8 cellular contexts compared by ENCODE assay signal in genomic region chr3:143674100-143674968, GRCh38.
DNase-seq lines count a peak whose midpoint lies in the region; ATAC-seq and TF ChIP-seq lines count a peak whose summit lies in the region.

No MANE protein-coding gene starts in this region.

- H3K36me3 ChIP-seq in BLaER1 = no peaks in the 10 kb centered on the region
- no peaks in the 10 kb centered on the region for H3K36me3 ChIP-seq in colonic mucosa
- no peaks in the 10 kb centered on the region for H3K36me3 ChIP-seq in liver (ENCODE audit: control insufficient read depth in 4 of 4, insufficient read depth in 3 of 4, low read depth in 1 of 4, low read length in 3 of 4)

- DNase-seq in NCI-H345 (lab: John Stamatoyannopoulos, UW) = peak; percentile 62
- DNase-seq in activated CD4-positive, alpha-beta T cell treated with anti-CD3 and anti-CD28 coated beads for 4 hours = peak; percentile 59 to 80
- DNase-seq in colonic mucosa = peak; percentile 84
- peak; percentile 57 to 73 (median 68) for DNase-seq in stimulated activated CD4-positive, alpha-beta T cell treated with anti-CD3 and anti-CD28 coated beads, TNF-alpha, amount 100 ng/mL, for 24 hours (ENCODE audit: low read depth in 3 of 3)

- H4K20me1 ChIP-seq in BLaER1 = no peaks in the 10 kb centered on the region

- H3K9me3 ChIP-seq in BLaER1 (no peaks in the 10 kb centered on the region), colonic mucosa (no peaks in the 10 kb centered on the region), liver (ENCODE audit: control insufficient read depth in 4 of 4, low read length in 3 of 4) (no peaks in the 10 kb centered on the region)

- ATAC-seq in GM19043 (IDR thresholded peaks at IDR 0.05; ENCODE audit: low read depth, unreplicated experiment) (peak; percentile 59), HG03280 (IDR thresholded peaks at IDR 0.05; ENCODE audit: unreplicated experiment) (peak; percentile 67)

- H3K27ac ChIP-seq in BLaER1 = no peak overlapping the region
- no peak overlapping the region for H3K27ac ChIP-seq in colonic mucosa
- no peak overlapping the region for H3K27ac ChIP-seq in liver (ENCODE audit: low read depth in 1 of 2, low read length in 2 of 2)

- no peak overlapping the region for H3K4me3 ChIP-seq in BLaER1
- H3K4me3 ChIP-seq in colonic mucosa = no peak overlapping the region
- no peak overlapping the region for H3K4me3 ChIP-seq in liver (ENCODE audit: low read depth in 1 of 3, low read length in 3 of 3)

- peak; percentile 97 for TF ChIP-seq RAD21 in liver (IDR thresholded peaks at IDR 0.05)

- TF ChIP-seq CTCF in colonic mucosa (IDR thresholded peaks at IDR 0.05) = peak; percentile 93
- peak; percentile 91 for TF ChIP-seq CTCF in liver (IDR thresholded peaks at IDR 0.05; ENCODE audit: low read depth, low read length, missing input control)

- H3K9ac ChIP-seq in BLaER1 = no peak overlapping the region
- H3K9ac ChIP-seq in colonic mucosa (ENCODE audit: low read depth in 2 of 2, low read length in 2 of 2) = no peak overlapping the region
- no peak overlapping the region for H3K9ac ChIP-seq in liver (ENCODE audit: low read depth in 1 of 2, low read length in 2 of 2)

- 31% methylated on average over 10 of the region's 10 CpGs for WGBS in liver

- peaks cover 25% of the 10 kb centered on the region for H3K4me1 ChIP-seq in BLaER1
- H3K4me1 ChIP-seq in colonic mucosa = no peaks in the 10 kb centered on the region
- peaks cover 0 to 27% (median 16%) of the 10 kb centered on the region in 4 donors for H3K4me1 ChIP-seq in liver (ENCODE audit: control insufficient read depth in 4 of 4, insufficient read depth in 4 of 4, low read length in 3 of 4)

- peak overlapping the region; percentile 37 for H3K4me2 ChIP-seq in BLaER1

- H3K27me3 ChIP-seq in BLaER1 (no peaks in the 10 kb centered on the region), colonic mucosa (no peaks in the 10 kb centered on the region), liver (ENCODE audit: control insufficient read depth in 4 of 4, insufficient read depth in 4 of 4, low read length in 3 of 4) (no peaks in the 10 kb centered on the region)

- intact Hi-C loops in colonic mucosa (cut with DNase I) = no loop called here

TF ChIP-seq in liver, 16 proteins besides CTCF, POLR2A, EP300 and RAD21:
- TF ChIP-seq SP1 (IDR thresholded peaks at IDR 0.05) (no peak), NR2F2 (IDR thresholded peaks at IDR 0.05) (no peak), TAF1 (conservative IDR thresholded peaks at IDR 0.05) (no peak), REST (IDR thresholded peaks at IDR 0.05) (no peak), JUND (IDR thresholded peaks at IDR 0.05) (no peak)
